In the genomic region with DNA sequence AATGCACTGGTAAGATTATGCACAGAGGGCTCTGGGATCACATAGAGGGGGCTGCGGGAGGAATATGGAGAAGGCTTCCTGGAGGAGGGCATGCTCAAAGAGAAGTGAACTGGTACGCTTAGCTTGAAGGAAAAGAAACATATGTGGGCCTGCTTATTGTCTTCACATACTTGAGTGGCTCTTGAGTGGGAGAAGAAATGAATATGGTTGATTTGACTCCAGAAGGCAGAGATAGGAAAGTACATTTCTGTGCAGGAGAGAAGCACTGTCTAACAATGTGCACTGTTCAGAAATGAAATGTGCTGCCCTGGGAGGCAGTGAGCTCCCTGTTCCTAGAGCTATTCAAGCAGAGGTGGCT, we compare ENCODE assay signal across 31 cellular contexts.
A peak's percentile ranks its signal among the peaks of the same experiment; 100 is the strongest.
DNase-seq lines count a peak whose midpoint lies in the region; ATAC-seq, FAIRE-seq and TF ChIP-seq lines count a peak whose summit lies in the region.
"Had no signal": no experiment of that assay in that cellular context is flagged by ENCODE, and none has a peak within 500 bp of the region (broad histone marks: within the 10 kb centered on the region; RNA-seq: fewer than 3 reads in every experiment).

No MANE protein-coding gene starts in this region.

- H3K9ac ChIP-seq in OCI-LY3 (ENCODE audit: low read length) = no peak overlapping the region
- H3K9ac ChIP-seq: SK-N-SH had no signal

- no peaks in the 10 kb centered on the region for H3K9me3 ChIP-seq in OCI-LY3 (ENCODE audit: insufficient read depth, low read length)
- H3K9me3 ChIP-seq in hepatocyte (ENCODE audit: low read depth) = no peaks in the 10 kb centered on the region
- no peaks in the 10 kb centered on the region for H3K9me3 ChIP-seq in stomach
- H3K9me3 ChIP-seq: SK-N-SH had no signal

- H2AFZ ChIP-seq in OCI-LY3 (ENCODE audit: low read depth, low read length) (no peak overlapping the region), hepatocyte (no peak overlapping the region)

- DNase-seq in GM12891 (ENCODE audit: insufficient read length, low spot score) (no peak), hepatocyte (ENCODE audit: low spot score) (no peak), stomach (no peak), NCI-H1105 (lab: John Stamatoyannopoulos, UW) (no peak)
- no peak for DNase-seq in activated CD4-positive, alpha-beta T cell treated with anti-CD3 and anti-CD28 coated beads for 48 hours
- DNase-seq: activated CD4-positive, alpha-beta memory T cell treated with anti-CD3 and anti-CD28 coated beads for 36 hours; activated CD8-positive, alpha-beta memory T cell treated with anti-CD3 and anti-CD28 coated beads, Interleukin-2, amount 50 U/mL, for 4 hours; activated naive CD4-positive, alpha-beta T cell treated with anti-CD3 and anti-CD28 coated beads, Interleukin-2, amount 50 U/mL, for 16 hours; amniotic stem cell; CD4-positive, CD25-positive, alpha-beta regulatory T cell; cortex of kidney; foreskin melanocyte; hippocampal formation; immature natural killer cell; mesendoderm; naive thymus-derived CD4-positive, alpha-beta T cell; NCI-H187; NCI-H226; NCI-H774; nucleus accumbens; SK-N-SH; stimulated activated CD4-positive, alpha-beta T cell treated with anti-CD3 and anti-CD28 coated beads, Interleukin-2, amount 100 ng/mL, for 24 hours; T-helper 17 cell had no signal

- H3K4me2 ChIP-seq in OCI-LY3 (ENCODE audit: low read length) (peak overlapping the region; percentile 60), hepatocyte (peak overlapping the region; percentile 18)
- H3K4me2 ChIP-seq: SK-N-SH had no signal

- H3K36me3 ChIP-seq in OCI-LY3 (replicated peaks; ENCODE audit: low read depth, low read length) = no peaks in the 10 kb centered on the region
- no peaks in the 10 kb centered on the region for H3K36me3 ChIP-seq in hepatocyte (replicated peaks; ENCODE audit: insufficient read depth, low read depth)
- peaks cover 30 to 73% (median 54%) of the 10 kb centered on the region in 4 donors for H3K36me3 ChIP-seq in stomach

- ATAC-seq in GM19023 (IDR thresholded peaks at IDR 0.05; ENCODE audit: unreplicated experiment) = no peak
- ATAC-seq: activated CD4-positive, CD25-positive, alpha-beta regulatory T cell treated with anti-CD3 and anti-CD28 coated beads, Interleukin-2, amount 50 U/mL, for 24 hours; activated T-helper 17 cell treated with anti-CD3 and anti-CD28 coated beads, Interleukin-2, amount 50 U/mL, for 72 hours; naive thymus-derived CD4-positive, alpha-beta T cell; T-helper 17 cell had no signal

- H4K20me1 ChIP-seq in OCI-LY3 (ENCODE audit: insufficient read depth, low read length) (no peaks in the 10 kb centered on the region), hepatocyte (ENCODE audit: insufficient read depth, poor library complexity, severe bottlenecking) (no peaks in the 10 kb centered on the region)

- no peaks in the 10 kb centered on the region for H3K9me2 ChIP-seq in hepatocyte (replicated peaks; ENCODE audit: insufficient read depth)
- H3K9me2 ChIP-seq: SK-N-SH had no signal

- TF ChIP-seq EP300 in stomach (IDR thresholded peaks at IDR 0.05) = no peak

- TF ChIP-seq CTCF in OCI-LY3 (IDR thresholded peaks at IDR 0.05; ENCODE audit: low read depth, low read length) (no peak), hepatocyte (IDR thresholded peaks at IDR 0.05; ENCODE audit: poor library complexity) (no peak), stomach (IDR thresholded peaks at IDR 0.05) (no peak)

- H3K79me2 ChIP-seq in OCI-LY3 (ENCODE audit: low read length) (no peaks in the 10 kb centered on the region), hepatocyte (no peaks in the 10 kb centered on the region)

- H3K27me3 ChIP-seq in OCI-LY3 (ENCODE audit: low read depth, low read length) (no peaks in the 10 kb centered on the region), hepatocyte (no peaks in the 10 kb centered on the region), stomach (no peaks in the 10 kb centered on the region)

- H3K27ac ChIP-seq in OCI-LY3 (ENCODE audit: low read length) = 0 out of 2 replicates have a peak overlapping the region, but pooled peaks have one; percentile 12
- H3K27ac ChIP-seq in hepatocyte = no peak overlapping the region
- H3K27ac ChIP-seq in stomach = peak overlapping the region in 3 of 5 donors; percentile 45 to 62 (median 47)
- H3K27ac ChIP-seq: RWPE1 had no signal

- TF ChIP-seq POLR2A in GM12891 (IDR thresholded peaks at IDR 0.05; ENCODE audit: low read depth, low read length) (no peak), stomach (IDR thresholded peaks at IDR 0.05) (no peak)

- 0 out of 2 replicates have a peak overlapping the region, but pooled peaks have one; percentile 12 for H3K4me3 ChIP-seq in OCI-LY3 (ENCODE audit: low read length)
- no peak overlapping the region for H3K4me3 ChIP-seq in hepatocyte
- no peak overlapping the region for H3K4me3 ChIP-seq in stomach

- intact Hi-C loops in stomach (cut with DNase I; ENCODE audit: low total_unique reads) = no loop called here

- WGBS in hepatocyte (ENCODE audit: low lambda C conversion rate, missing lambda C conversion rate) = 74% methylated on average over 2 of the region's 2 CpGs
- WGBS in stomach, 5 donors = 72 to 92% (median 87%) methylated on average over 2 of the region's 2 CpGs

- H3K4me1 ChIP-seq in OCI-LY3 (ENCODE audit: low read length) (peaks cover 66% of the 10 kb centered on the region), hepatocyte (ENCODE audit: insufficient read depth) (peaks cover 24% of the 10 kb centered on the region), stomach (peaks cover 0 to 58% (median 43%) of the 10 kb centered on the region in 4 donors)

- FAIRE-seq in GM12891 (lab: Jason Lieb, UNC) = peak; percentile 20
- FAIRE-seq: bronchial epithelial cell, D721Med, H1 had no signal

TF ChIP-seq in GM12891, 5 proteins besides CTCF, POLR2A, EP300 and RAD21:
- TF ChIP-seq PAX5 (IDR thresholded peaks at IDR 0.05; ENCODE audit: insufficient read depth, low read length, severe bottlenecking) = no peak
- TF ChIP-seq POLR2AphosphoS5 (IDR thresholded peaks at IDR 0.05; ENCODE audit: low read depth, low read length) = no peak
- no peak for TF ChIP-seq SPI1 (IDR thresholded peaks at IDR 0.05; ENCODE audit: low read depth, low read length)
- TF ChIP-seq POU2F2 (IDR thresholded peaks at IDR 0.05; ENCODE audit: low read depth, low read length) = no peak
- TF ChIP-seq TAF1 (IDR thresholded peaks at IDR 0.05; ENCODE audit: low read depth, low read length) = no peak
